ENCODE assay signal across 8 cellular contexts in the genomic region with DNA sequence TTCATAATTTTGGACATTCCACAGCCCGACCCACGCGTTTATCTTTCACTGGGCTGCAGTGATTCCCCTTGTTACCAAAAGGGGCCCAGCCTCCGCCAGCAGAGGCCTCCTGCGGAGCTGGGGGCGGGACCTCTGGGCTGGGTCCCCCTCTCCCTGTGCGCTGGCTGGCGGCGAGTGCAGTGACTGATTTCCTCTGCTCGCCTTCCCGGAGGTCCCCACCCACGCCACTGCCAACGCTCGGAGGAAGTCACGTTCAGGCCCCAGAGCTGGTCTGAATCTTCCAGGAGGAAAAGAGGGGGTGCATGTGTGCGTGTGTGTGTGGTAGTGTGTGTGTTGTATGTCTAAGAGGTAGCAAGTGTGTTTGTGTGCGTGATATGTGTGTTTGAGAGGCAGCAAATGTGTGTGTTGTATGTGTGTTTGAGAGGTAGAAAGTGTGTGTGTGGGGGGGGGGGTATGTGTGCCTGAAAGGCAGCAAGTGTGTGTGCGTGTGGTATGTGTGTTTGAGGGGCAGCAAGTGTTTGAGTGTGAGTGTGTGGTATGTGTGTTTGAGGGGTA. TPM values are rescaled to one million over a fixed set of nuclear protein-coding genes. Genes with fewer than 3 reads are reported as not detected.
A peak's percentile ranks its signal among the peaks of the same experiment; 100 is the strongest.
DNase-seq lines count a peak whose midpoint lies in the region.

No MANE protein-coding gene starts in this region.

- H3K27ac Mint-ChIP-seq in CD4-positive, alpha-beta memory T cell = peak overlapping the region; percentile 57 to 96 (median 93)

- H3K9me3 Mint-ChIP-seq in CD4-positive, alpha-beta memory T cell = peaks cover 0 to 4% (median 0%) of the 10 kb centered on the region in 8 donors

- H3K4me3 ChIP-seq in CD4-positive, alpha-beta memory T cell (ENCODE audit: low read length in 2 of 2) = peak overlapping the region; percentile 33 to 49

- H3K36me3 ChIP-seq in CD4-positive, alpha-beta memory T cell (ENCODE audit: insufficient read depth, low read length) = no peaks in the 10 kb centered on the region

- no peaks in the 10 kb centered on the region for H3K9me3 ChIP-seq in CD4-positive, alpha-beta memory T cell (ENCODE audit: control insufficient read depth in 1 of 2, low read length in 2 of 2)

- H3K27me3 Mint-ChIP-seq in CD4-positive, alpha-beta memory T cell = no peaks in the 10 kb centered on the region

- CTCF ChIA-PET in CD4-positive, alpha-beta memory T cell (lab: Charles Lee; ENCODE audit: partially characterized antibody) = interaction anchor here (1.0 to 2.1 kb wide), 5 partner anchors 9 to 124 kb away, joined by 3 to 8 read pairs (median 3); no protein-coding TSS in a partner anchor

- POLR2A ChIA-PET in CD4-positive, alpha-beta memory T cell (lab: Charles Lee; ENCODE audit: partially characterized antibody) = interaction anchor here (2.5 to 4.4 kb wide), 5 partner anchors 35 to 124 kb away, joined by 8 to 36 read pairs (median 13); partner anchors contain the start of gene JAK1

- peaks cover 25% of the 10 kb centered on the region for H3K4me1 ChIP-seq in CD4-positive, alpha-beta memory T cell (ENCODE audit: insufficient read depth, low read length)

- peak overlapping the region; percentile 68 to 90 (median 89) for H3K4me3 Mint-ChIP-seq in CD4-positive, alpha-beta memory T cell

- intact Hi-C loops in CD4-positive, alpha-beta memory T cell (cut with micrococcal nuclease) = loop anchor here (5.0 kb wide), 1 partner anchor 139 kb away; no protein-coding TSS in a partner anchor

- peak overlapping the region; percentile 52 for H3K27ac ChIP-seq in CD4-positive, alpha-beta memory T cell (ENCODE audit: low read depth, low read length)

- H3K36me3 Mint-ChIP-seq in CD4-positive, alpha-beta memory T cell = peaks cover 3% of the 10 kb centered on the region in 2 donors

- peak; percentile 63 to 81 (median 66) for DNase-seq in CD4-positive, alpha-beta memory T cell
- DNase-seq in T1000 (lab: John Stamatoyannopoulos, UW) (peak; percentile 27), amniotic epithelial cell (ENCODE audit: low read depth) (peak; percentile 21), islet precursor cell (peak; percentile 74), COLO829 (ENCODE audit: low spot score) (no peak), EL (no peak), cerebellar cortex (ENCODE audit: low spot score) (no peak)
- peak; percentile 26 to 58 (median 50) for DNase-seq in stimulated activated CD4-positive, alpha-beta T cell treated with anti-CD3 and anti-CD28 coated beads, TNF-alpha, amount 100 ng/mL, for 1 hour (ENCODE audit: low read depth in 3 of 3, low spot score in 1 of 3)

- H3K4me1 Mint-ChIP-seq in CD4-positive, alpha-beta memory T cell = peaks cover 21 to 43% (median 29%) of the 10 kb centered on the region in 4 donors

- no peaks in the 10 kb centered on the region for H3K27me3 ChIP-seq in CD4-positive, alpha-beta memory T cell (ENCODE audit: insufficient read depth, low read length)

RNA-seq across cellular contexts. Expression of gene JAK1, which starts 35.0 kb away (rescaled TPM):
- 100 to 1,000 TPM; 370 to 372 TPM for total RNA-seq in CD4-positive, alpha-beta memory T cell
- polyA plus RNA-seq in CD4-positive, alpha-beta memory T cell = 100 to 1,000 TPM; 163 to 258 TPM

Comparison
In these comparisons a context has a peak if more than half of its experiments do, and no peak if none do; other contexts are left out.
1. DNase-seq: peak in CD4-positive, alpha-beta memory T cell (5 of 5), T1000 (single experiment), amniotic epithelial cell (single experiment), islet precursor cell (single experiment) and stimulated activated CD4-positive, alpha-beta T cell treated with anti-CD3 and anti-CD28 coated beads, TNF-alpha, amount 100 ng/mL, for 1 hour (3 of 3); none in COLO829 (single experiment), EL (single experiment) and cerebellar cortex (single experiment).